ENCODE assay signal across 8 cellular contexts in genomic region chr21:34073749-34074282, GRCh38. TPM values are rescaled to one million over a fixed set of nuclear protein-coding genes. Genes with fewer than 3 reads are reported as not detected.
DNase-seq lines count a peak whose midpoint lies in the region; ATAC-seq, FAIRE-seq and TF ChIP-seq lines count a peak whose summit lies in the region.

No MANE protein-coding gene starts in this region.

- no peaks in the 10 kb centered on the region for H3K9me3 Mint-ChIP-seq in T-helper 1 cell treated with Interleukin-12 subunit alpha and Interleukin-12 subunit beta and Interleukin-4 antibody, amounts not matched to agents 30 μg/mL and 1 μg/mL, for 36 hours

- H3K36me3 Mint-ChIP-seq in T-helper 1 cell treated with Interleukin-12 subunit alpha and Interleukin-12 subunit beta and Interleukin-4 antibody, amounts not matched to agents 30 μg/mL and 1 μg/mL, for 36 hours (ENCODE audit: low read depth), result peaks cover 41% of the 10 kb centered on the region

- no peaks in the 10 kb centered on the region for H3K27me3 Mint-ChIP-seq in T-helper 1 cell treated with Interleukin-12 subunit alpha and Interleukin-12 subunit beta and Interleukin-4 antibody, amounts not matched to agents 30 μg/mL and 1 μg/mL, for 36 hours (ENCODE audit: low read depth)

- H3K4me3 Mint-ChIP-seq in T-helper 1 cell treated with Interleukin-12 subunit alpha and Interleukin-12 subunit beta and Interleukin-4 antibody, amounts not matched to agents 30 μg/mL and 1 μg/mL, for 36 hours, result peak overlapping the region; percentile 91

- no peaks in the 10 kb centered on the region for H3K36me3 ChIP-seq in bronchial epithelial cell (ENCODE audit: control insufficient read depth, insufficient read depth, low read length)

- DNase-seq in AG20443 (ENCODE audit: low spot score) (peak; percentile 80), bronchial epithelial cell (ENCODE audit: low read depth) (no peak), NCI-H2196 treated with DMSO at 0.1 percent for 48 hours (lab: John Stamatoyannopoulos, UW; ENCODE audit: unreplicated experiment) (no peak)
- DNase-seq in stimulated activated CD4-positive, alpha-beta T cell treated with anti-CD3 and anti-CD28 coated beads, Interleukin-4, amount 100 ng/mL, for 1 hour, result peak; percentile 55

- TF ChIP-seq CTCF in bronchial epithelial cell (IDR thresholded peaks at IDR 0.05; ENCODE audit: insufficient read depth, low read length, severe bottlenecking), result no peak

- ATAC-seq in GM19023 (IDR thresholded peaks at IDR 0.05; ENCODE audit: unreplicated experiment) (peak; percentile 62), HG03103 (IDR thresholded peaks at IDR 0.05; ENCODE audit: low read depth, unreplicated experiment) (peak; percentile 38)

- FAIRE-seq in bronchial epithelial cell (lab: Jason Lieb, UNC), result no peak

- H3K4me1 Mint-ChIP-seq in T-helper 1 cell treated with Interleukin-12 subunit alpha and Interleukin-12 subunit beta and Interleukin-4 antibody, amounts not matched to agents 30 μg/mL and 1 μg/mL, for 36 hours (ENCODE audit: low read depth), result peaks cover 48% of the 10 kb centered on the region

- H3K4me3 ChIP-seq in bronchial epithelial cell (ENCODE audit: low read depth, low read length), result peak overlapping the region; percentile 79

- H3K27me3 ChIP-seq in bronchial epithelial cell (ENCODE audit: control insufficient read depth, insufficient read depth, low read length) (no peaks in the 10 kb centered on the region), layer of hippocampus (ENCODE audit: control insufficient read depth, insufficient read depth, low read length) (no peaks in the 10 kb centered on the region)

- H3K27ac Mint-ChIP-seq in T-helper 1 cell treated with Interleukin-12 subunit alpha and Interleukin-12 subunit beta and Interleukin-4 antibody, amounts not matched to agents 30 μg/mL and 1 μg/mL, for 36 hours, result peak overlapping the region; percentile 89

- H3K27ac ChIP-seq in layer of hippocampus (ENCODE audit: low read depth, low read length), result peak overlapping the region; percentile 98

RNA-seq across cellular contexts. Expression of gene MRPS6, which starts 0.4 kb away (rescaled TPM):
- 12.0 and 14.2 TPM in 2 replicates for total RNA-seq in bronchial epithelial cell

RNA-seq across cellular contexts. Expression of gene SLC5A3, which starts 0.4 kb away (rescaled TPM):
- 24.1 and 34.0 TPM in 2 replicates for total RNA-seq in bronchial epithelial cell

Comparison
In these comparisons a context has a peak if more than half of its experiments do, and no peak if none do; other contexts are left out.
1. DNase-seq: peak in AG20443 (single experiment) and stimulated activated CD4-positive, alpha-beta T cell treated with anti-CD3 and anti-CD28 coated beads, Interleukin-4, amount 100 ng/mL, for 1 hour (single experiment); none in bronchial epithelial cell (single experiment) and NCI-H2196 treated with DMSO at 0.1 percent for 48 hours (single experiment).